8 cellular contexts compared by ENCODE assay signal in the genomic region with DNA sequence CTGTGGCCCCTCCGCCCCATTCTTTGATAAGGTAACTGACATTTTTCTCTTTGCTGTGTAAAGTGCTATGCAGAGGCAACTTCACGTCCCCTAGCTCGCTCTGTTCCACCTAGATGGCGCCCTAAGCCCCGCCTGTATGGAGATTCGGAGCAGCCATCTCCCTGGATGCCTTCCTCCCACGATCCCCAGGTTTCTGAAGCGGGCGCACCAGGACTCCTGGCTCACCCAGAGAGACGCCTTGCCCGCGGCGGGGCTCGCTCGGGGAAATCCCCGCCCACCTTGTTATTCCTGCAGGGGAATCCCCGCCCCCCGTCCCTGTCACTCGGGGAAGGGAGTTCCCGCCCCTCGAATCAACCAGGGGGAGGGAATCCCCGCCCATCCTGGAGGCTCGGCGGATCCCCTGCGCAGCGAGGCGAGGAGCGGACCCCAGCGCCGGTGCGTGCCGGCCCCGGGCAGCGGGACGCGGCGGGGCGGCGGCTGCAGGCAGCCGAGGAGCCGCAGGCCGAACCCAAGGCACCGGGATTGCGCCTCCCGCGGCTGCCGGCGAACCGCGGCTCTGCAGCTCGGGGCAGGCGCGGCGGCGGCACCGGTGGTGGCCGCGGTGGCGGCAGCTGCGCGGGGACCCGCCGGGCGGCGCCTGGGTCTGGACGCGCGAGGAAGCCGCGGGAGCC. TPM values are rescaled to one million over a fixed set of nuclear protein-coding genes. Genes with fewer than 3 reads are reported as not detected.
DNase-seq lines count a peak whose midpoint lies in the region; TF ChIP-seq lines count a peak whose summit lies in the region.

A gene (plus strand): TSS at position 384 of the 671 bp plus-strand sequence.

- DNase-seq in G401 (ENCODE audit: low spot score) (peak; percentile 81), H9 (peak; percentile 84), M059J (ENCODE audit: low read depth) (peak; percentile 78), SKM-1 (lab: John Stamatoyannopoulos, UW; ENCODE audit: unreplicated experiment) (peak; percentile 27), cardiac muscle cell (ENCODE audit: low read depth in 1 of 2, low spot score in 1 of 2) (peak; percentile 61 to 94), pons (ENCODE audit: low spot score) (peak; percentile 75), tibial nerve (ENCODE audit: low spot score in 2 of 2) (peak; percentile 35 to 68)

- no peaks in the 10 kb centered on the region for H3K79me2 ChIP-seq in H9 (ENCODE audit: insufficient read depth, low read length)

- H3K36me3 Mint-ChIP-seq in H9 (ENCODE audit: insufficient read depth in 1 of 3, low read depth in 3 of 3) = no peaks in the 10 kb centered on the region
- H3K36me3 Mint-ChIP-seq in activated naive CD8-positive, alpha-beta T cell = no peaks in the 10 kb centered on the region

- H3K27ac Mint-ChIP-seq in H9 = no peak within 1 kb of the TSS
- peak within 1 kb of the TSS; percentile 58 for H3K27ac Mint-ChIP-seq in activated naive CD8-positive, alpha-beta T cell

- no peak within 1 kb of the TSS for H3K23ac ChIP-seq in H9 (ENCODE audit: insufficient read length, low read depth, low read length)

- no peak within 1 kb of the TSS for H3K4ac ChIP-seq in H9 (ENCODE audit: low read depth, low read length)

- H3K36me3 ChIP-seq in cardiac muscle cell (no peaks in the 10 kb centered on the region), tibial nerve (no peaks in the 10 kb centered on the region)

- H4K8ac ChIP-seq in H9 (replicated peaks; ENCODE audit: insufficient read length, low read depth, low read length) = no peak within 1 kb of the TSS

- peaks cover 10% of the 10 kb centered on the region for H3K27me3 Mint-ChIP-seq in H9 (ENCODE audit: low read depth)
- peaks cover 8% of the 10 kb centered on the region for H3K27me3 Mint-ChIP-seq in activated naive CD8-positive, alpha-beta T cell

- H3K4me1 Mint-ChIP-seq in H9 = peaks cover 18 to 28% of the 10 kb centered on the region in 2 experiments
- H3K4me1 Mint-ChIP-seq in activated naive CD8-positive, alpha-beta T cell (ENCODE audit: low read depth) = peaks cover 14% of the 10 kb centered on the region

- in situ Hi-C loops in G401 (cut with HindIII; ENCODE audit: low sequenced_read_pairs) = no loop called here

- no peak within 1 kb of the TSS for H2AK5ac ChIP-seq in H9 (ENCODE audit: insufficient read length, low read length)

- peak within 1 kb of the TSS; percentile 17; the same call in 1 of the 2 replicates for H3K14ac ChIP-seq in H9 (ENCODE audit: insufficient read depth, low read length)

- no peak within 1 kb of the TSS for H2BK120ac ChIP-seq in H9 (ENCODE audit: low read depth, low read length, poor library complexity, severe bottlenecking)

- H3K23me2 ChIP-seq in H9 (ENCODE audit: insufficient read length, low read depth, low read length, poor library complexity, severe bottlenecking) = peaks cover 9% of the 10 kb centered on the region

- no peak for TF ChIP-seq EP300 in tibial nerve (IDR thresholded peaks at IDR 0.05)

- H3K4me3 ChIP-seq in cardiac muscle cell (peak within 1 kb of the TSS; percentile 45), tibial nerve (peak within 1 kb of the TSS; percentile 53 to 76 (median 61))

- peak within 1 kb of the TSS; percentile 53 for H3K9ac ChIP-seq in H9 (ENCODE audit: extremely low read depth, insufficient read length, low read length)

- no peak within 1 kb of the TSS for H2AFZ ChIP-seq in H9 (ENCODE audit: low read length)

- H3K4me1 ChIP-seq in H9 (ENCODE audit: insufficient read depth, low read length) (no peaks in the 10 kb centered on the region), cardiac muscle cell (ENCODE audit: low read depth) (peaks cover 32% of the 10 kb centered on the region), tibial nerve (peaks cover 0 to 18% (median 4%) of the 10 kb centered on the region in 4 donors)

- no peaks in the 10 kb centered on the region for H3K79me1 ChIP-seq in H9 (ENCODE audit: insufficient read depth, low read depth, low read length, poor library complexity, severe bottlenecking)

- no peak within 1 kb of the TSS for H3K27ac ChIP-seq in H9 (ENCODE audit: insufficient read length, low read depth, low read length)
- peak within 1 kb of the TSS; percentile 46 for H3K27ac ChIP-seq in cardiac muscle cell
- peak within 1 kb of the TSS in 1 of 4 donors; percentile 60 for H3K27ac ChIP-seq in tibial nerve

- TF ChIP-seq POLR2A in tibial nerve (IDR thresholded peaks at IDR 0.05) = peak in 1 of 2 donors; percentile 23

- no peak within 1 kb of the TSS for H2BK20ac ChIP-seq in H9 (ENCODE audit: low read depth, low read length, poor library complexity, severe bottlenecking)

- no peak within 1 kb of the TSS for H2BK15ac ChIP-seq in H9 (ENCODE audit: low read depth, low read length)

- H2BK5ac ChIP-seq in H9 (ENCODE audit: insufficient read length, low read length) = no peak within 1 kb of the TSS

- H4K91ac ChIP-seq in H9 (ENCODE audit: insufficient read length, low read depth, low read length) = no peak within 1 kb of the TSS

- no peaks in the 10 kb centered on the region for H3K9me3 ChIP-seq in H9 (ENCODE audit: control insufficient read depth, low read depth, low read length)
- H3K9me3 ChIP-seq in cardiac muscle cell (ENCODE audit: low read depth) = no peaks in the 10 kb centered on the region
- H3K9me3 ChIP-seq in tibial nerve = no peaks in the 10 kb centered on the region

- no peaks in the 10 kb centered on the region for H3K9me3 Mint-ChIP-seq in H9
- H3K9me3 Mint-ChIP-seq in activated naive CD8-positive, alpha-beta T cell (ENCODE audit: low read depth) = no peaks in the 10 kb centered on the region

- H4K20me1 ChIP-seq in H9 (ENCODE audit: control insufficient read depth, insufficient read depth, insufficient read length) = no peaks in the 10 kb centered on the region

- H2BK12ac ChIP-seq in H9 (ENCODE audit: insufficient read length, low read depth, low read length) = no peak within 1 kb of the TSS

- no CpG with 5 or more reads among the region's 70 CpGs for WGBS in H9 (ENCODE audit: extremely low coverage, insufficient read length, low lambda C conversion rate)
- 0 to 2% methylated on average over 29 to 30 of the region's 70 CpGs for WGBS in tibial nerve, 2 donors

- no peak within 1 kb of the TSS for H3T11ph ChIP-seq in H9 (ENCODE audit: low read length)

- TF ChIP-seq CTCF in H9 (conservative IDR thresholded peaks at IDR 0.05) (peak; percentile 32; the same call in 2 of the 3 replicates), cardiac muscle cell (IDR thresholded peaks at IDR 0.05; ENCODE audit: low read depth, low read length) (peak; percentile 54), tibial nerve (IDR thresholded peaks at IDR 0.05) (peak in 4 of 5 experiments; percentile 39 to 75 (median 72))

- H3K4me2 ChIP-seq in H9 (ENCODE audit: insufficient read depth, insufficient read length, low read length) = peak within 1 kb of the TSS; percentile 68

- H3K27me3 ChIP-seq in H9 (ENCODE audit: insufficient read depth, low read length) (peaks cover 5% of the 10 kb centered on the region; the same call in 1 of the 2 replicates), cardiac muscle cell (peaks cover 17% of the 10 kb centered on the region), tibial nerve (no peaks in the 10 kb centered on the region)

- no peak within 1 kb of the TSS for H3K56ac ChIP-seq in H9 (ENCODE audit: insufficient read length, low read depth, low read length)

- no peak within 1 kb of the TSS for H4K5ac ChIP-seq in H9 (ENCODE audit: insufficient read length, low read depth, low read length)

- H3K18ac ChIP-seq in H9 (ENCODE audit: insufficient read length, low read depth, low read length) = no peak within 1 kb of the TSS

- peak within 1 kb of the TSS; percentile 74 to 90 for H3K4me3 Mint-ChIP-seq in H9
- H3K4me3 Mint-ChIP-seq in activated naive CD8-positive, alpha-beta T cell = peak within 1 kb of the TSS; percentile 89

RNA-seq across cellular contexts. Expression of the gene that starts here (rescaled TPM):
- total RNA-seq in G401 (2014; rRNA removed; shearing (Covaris generic)) = 4.6 and 9.3 TPM in 2 replicates
- total RNA-seq in H9 (2021) (8.8 and 9.9 TPM in 2 replicates), cardiac muscle cell (1.9 and 3.5 TPM in 2 replicates), tibial nerve (100 to 1,000 TPM; 102 to 153 (median 117) TPM)
- 2.9 and 7.1 TPM in 2 replicates for total RNA-seq in M059J (2014; rRNA removed; shearing (Covaris generic))
- 3.0 and 5.8 TPM in 2 replicates for polyA plus RNA-seq in cardiac muscle cell

Comparison
In these comparisons a context has a peak if more than half of its experiments do, and no peak if none do; other contexts are left out.
1. DNase-seq: peak in every context shown above with its lines; median percentile 84 in H9; 81 in G401; 78 in M059J; 78 in cardiac muscle cell; 75 in pons; 52 in tibial nerve; 27 in SKM-1.